Comparison of ENCODE assay signal across 1 cellular context in the genomic region with DNA sequence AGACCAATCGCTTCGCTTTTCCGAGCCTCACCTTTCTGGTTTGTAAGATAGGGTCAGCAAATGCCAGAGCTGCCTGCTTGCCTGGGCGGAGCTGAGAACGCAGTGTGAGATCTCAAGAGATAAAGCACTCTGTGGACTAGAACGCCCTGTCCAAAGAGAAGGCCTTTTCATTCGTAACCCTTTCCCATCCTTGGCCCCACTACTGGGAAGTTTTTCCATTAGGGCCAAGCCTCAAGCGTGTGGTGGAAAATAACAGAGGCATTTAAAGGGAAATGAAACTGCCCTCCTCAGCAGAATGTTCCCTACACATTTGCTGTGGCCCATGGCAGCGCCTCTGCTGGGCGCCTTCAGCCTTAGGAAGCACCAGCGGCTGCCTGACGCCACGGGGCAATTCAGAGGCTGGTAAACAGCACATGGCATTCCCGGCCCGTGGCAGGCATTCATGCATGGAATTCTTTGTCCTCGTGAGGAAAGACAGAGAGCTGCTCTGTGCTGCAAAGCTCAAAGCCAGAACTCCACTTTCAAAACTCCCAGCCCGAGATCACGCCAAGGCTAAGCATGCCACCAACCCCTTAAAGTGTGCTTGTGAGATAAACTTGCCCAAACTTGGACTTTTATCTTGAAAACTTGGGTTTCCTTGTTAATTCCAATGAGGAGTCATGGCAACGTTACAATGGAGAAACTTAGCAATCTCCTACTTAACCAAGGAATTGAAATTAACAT.
TF ChIP-seq lines count a peak whose summit lies in the region.

No MANE protein-coding gene starts in this region.

TF ChIP-seq in H1, 55 proteins besides CTCF, POLR2A, EP300 and RAD21:
- no peak for TF ChIP-seq RXRA (IDR thresholded peaks at IDR 0.05; ENCODE audit: insufficient read depth, low read depth, low read length)
- no peak; the same call in 1 of the 2 replicates for TF ChIP-seq GTF2F1 (IDR thresholded peaks at IDR 0.05; ENCODE audit: borderline replicate concordance, low read depth, low read length)
- no peak for TF ChIP-seq EGR1 (IDR thresholded peaks at IDR 0.05; ENCODE audit: borderline replicate concordance, low read depth, low read length)
- TF ChIP-seq, protein P1, sequence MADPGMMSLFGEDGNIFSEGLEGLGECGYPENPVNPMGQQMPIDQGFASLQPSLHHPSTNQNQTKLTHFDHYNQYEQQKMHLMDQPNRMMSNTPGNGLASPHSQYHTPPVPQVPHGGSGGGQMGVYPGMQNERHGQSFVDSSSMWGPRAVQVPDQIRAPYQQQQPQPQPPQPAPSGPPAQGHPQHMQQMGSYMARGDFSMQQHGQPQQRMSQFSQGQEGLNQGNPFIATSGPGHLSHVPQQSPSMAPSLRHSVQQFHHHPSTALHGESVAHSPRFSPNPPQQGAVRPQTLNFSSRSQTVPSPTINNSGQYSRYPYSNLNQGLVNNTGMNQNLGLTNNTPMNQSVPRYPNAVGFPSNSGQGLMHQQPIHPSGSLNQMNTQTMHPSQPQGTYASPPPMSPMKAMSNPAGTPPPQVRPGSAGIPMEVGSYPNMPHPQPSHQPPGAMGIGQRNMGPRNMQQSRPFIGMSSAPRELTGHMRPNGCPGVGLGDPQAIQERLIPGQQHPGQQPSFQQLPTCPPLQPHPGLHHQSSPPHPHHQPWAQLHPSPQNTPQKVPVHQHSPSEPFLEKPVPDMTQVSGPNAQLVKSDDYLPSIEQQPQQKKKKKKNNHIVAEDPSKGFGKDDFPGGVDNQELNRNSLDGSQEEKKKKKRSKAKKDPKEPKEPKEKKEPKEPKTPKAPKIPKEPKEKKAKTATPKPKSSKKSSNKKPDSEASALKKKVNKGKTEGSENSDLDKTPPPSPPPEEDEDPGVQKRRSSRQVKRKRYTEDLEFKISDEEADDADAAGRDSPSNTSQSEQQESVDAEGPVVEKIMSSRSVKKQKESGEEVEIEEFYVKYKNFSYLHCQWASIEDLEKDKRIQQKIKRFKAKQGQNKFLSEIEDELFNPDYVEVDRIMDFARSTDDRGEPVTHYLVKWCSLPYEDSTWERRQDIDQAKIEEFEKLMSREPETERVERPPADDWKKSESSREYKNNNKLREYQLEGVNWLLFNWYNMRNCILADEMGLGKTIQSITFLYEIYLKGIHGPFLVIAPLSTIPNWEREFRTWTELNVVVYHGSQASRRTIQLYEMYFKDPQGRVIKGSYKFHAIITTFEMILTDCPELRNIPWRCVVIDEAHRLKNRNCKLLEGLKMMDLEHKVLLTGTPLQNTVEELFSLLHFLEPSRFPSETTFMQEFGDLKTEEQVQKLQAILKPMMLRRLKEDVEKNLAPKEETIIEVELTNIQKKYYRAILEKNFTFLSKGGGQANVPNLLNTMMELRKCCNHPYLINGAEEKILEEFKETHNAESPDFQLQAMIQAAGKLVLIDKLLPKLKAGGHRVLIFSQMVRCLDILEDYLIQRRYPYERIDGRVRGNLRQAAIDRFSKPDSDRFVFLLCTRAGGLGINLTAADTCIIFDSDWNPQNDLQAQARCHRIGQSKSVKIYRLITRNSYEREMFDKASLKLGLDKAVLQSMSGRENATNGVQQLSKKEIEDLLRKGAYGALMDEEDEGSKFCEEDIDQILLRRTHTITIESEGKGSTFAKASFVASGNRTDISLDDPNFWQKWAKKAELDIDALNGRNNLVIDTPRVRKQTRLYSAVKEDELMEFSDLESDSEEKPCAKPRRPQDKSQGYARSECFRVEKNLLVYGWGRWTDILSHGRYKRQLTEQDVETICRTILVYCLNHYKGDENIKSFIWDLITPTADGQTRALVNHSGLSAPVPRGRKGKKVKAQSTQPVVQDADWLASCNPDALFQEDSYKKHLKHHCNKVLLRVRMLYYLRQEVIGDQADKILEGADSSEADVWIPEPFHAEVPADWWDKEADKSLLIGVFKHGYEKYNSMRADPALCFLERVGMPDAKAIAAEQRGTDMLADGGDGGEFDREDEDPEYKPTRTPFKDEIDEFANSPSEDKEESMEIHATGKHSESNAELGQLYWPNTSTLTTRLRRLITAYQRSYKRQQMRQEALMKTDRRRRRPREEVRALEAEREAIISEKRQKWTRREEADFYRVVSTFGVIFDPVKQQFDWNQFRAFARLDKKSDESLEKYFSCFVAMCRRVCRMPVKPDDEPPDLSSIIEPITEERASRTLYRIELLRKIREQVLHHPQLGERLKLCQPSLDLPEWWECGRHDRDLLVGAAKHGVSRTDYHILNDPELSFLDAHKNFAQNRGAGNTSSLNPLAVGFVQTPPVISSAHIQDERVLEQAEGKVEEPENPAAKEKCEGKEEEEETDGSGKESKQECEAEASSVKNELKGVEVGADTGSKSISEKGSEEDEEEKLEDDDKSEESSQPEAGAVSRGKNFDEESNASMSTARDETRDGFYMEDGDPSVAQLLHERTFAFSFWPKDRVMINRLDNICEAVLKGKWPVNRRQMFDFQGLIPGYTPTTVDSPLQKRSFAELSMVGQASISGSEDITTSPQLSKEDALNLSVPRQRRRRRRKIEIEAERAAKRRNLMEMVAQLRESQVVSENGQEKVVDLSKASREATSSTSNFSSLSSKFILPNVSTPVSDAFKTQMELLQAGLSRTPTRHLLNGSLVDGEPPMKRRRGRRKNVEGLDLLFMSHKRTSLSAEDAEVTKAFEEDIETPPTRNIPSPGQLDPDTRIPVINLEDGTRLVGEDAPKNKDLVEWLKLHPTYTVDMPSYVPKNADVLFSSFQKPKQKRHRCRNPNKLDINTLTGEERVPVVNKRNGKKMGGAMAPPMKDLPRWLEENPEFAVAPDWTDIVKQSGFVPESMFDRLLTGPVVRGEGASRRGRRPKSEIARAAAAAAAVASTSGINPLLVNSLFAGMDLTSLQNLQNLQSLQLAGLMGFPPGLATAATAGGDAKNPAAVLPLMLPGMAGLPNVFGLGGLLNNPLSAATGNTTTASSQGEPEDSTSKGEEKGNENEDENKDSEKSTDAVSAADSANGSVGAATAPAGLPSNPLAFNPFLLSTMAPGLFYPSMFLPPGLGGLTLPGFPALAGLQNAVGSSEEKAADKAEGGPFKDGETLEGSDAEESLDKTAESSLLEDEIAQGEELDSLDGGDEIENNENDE (IDR thresholded peaks at IDR 0.05; ENCODE audit: insufficient replicate concordance, low read length), result no peak
- TF ChIP-seq RBBP5 (IDR thresholded peaks at IDR 0.05; ENCODE audit: borderline replicate concordance, low read depth, low read length), result peak; percentile 66; the same call in 1 of the 2 replicates
- no peak for TF ChIP-seq BCL11A (IDR thresholded peaks at IDR 0.05; ENCODE audit: low read depth in 2 of 2, low read length in 2 of 2)
- TF ChIP-seq RNF2 (IDR thresholded peaks at IDR 0.05; ENCODE audit: borderline replicate concordance, low read depth, low read length, missing control alignments, poor library complexity, severe bottlenecking), result no peak
- TF ChIP-seq CEBPB (IDR thresholded peaks at IDR 0.05; ENCODE audit: low read depth, low read length), result no peak
- TF ChIP-seq, protein P2, sequence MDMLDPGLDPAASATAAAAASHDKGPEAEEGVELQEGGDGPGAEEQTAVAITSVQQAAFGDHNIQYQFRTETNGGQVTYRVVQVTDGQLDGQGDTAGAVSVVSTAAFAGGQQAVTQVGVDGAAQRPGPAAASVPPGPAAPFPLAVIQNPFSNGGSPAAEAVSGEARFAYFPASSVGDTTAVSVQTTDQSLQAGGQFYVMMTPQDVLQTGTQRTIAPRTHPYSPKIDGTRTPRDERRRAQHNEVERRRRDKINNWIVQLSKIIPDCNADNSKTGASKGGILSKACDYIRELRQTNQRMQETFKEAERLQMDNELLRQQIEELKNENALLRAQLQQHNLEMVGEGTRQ (IDR thresholded peaks at IDR 0.05; ENCODE audit: low read length), result no peak
- TF ChIP-seq BRCA1 (IDR thresholded peaks at IDR 0.05; ENCODE audit: low read depth, low read length), result no peak
- TF ChIP-seq TAF1 (IDR thresholded peaks at IDR 0.05; ENCODE audit: low read depth, low read length), result peak; percentile 53; the same call in 1 of the 2 replicates
- TF ChIP-seq, protein P3, sequence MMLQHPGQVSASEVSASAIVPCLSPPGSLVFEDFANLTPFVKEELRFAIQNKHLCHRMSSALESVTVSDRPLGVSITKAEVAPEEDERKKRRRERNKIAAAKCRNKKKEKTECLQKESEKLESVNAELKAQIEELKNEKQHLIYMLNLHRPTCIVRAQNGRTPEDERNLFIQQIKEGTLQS (IDR thresholded peaks at IDR 0.05; ENCODE audit: insufficient read depth, low read depth, low read length), result no peak
- no peak for TF ChIP-seq NRF1 (IDR thresholded peaks at IDR 0.05; ENCODE audit: low read depth, low read length)
- TF ChIP-seq JUN (IDR thresholded peaks at IDR 0.05; ENCODE audit: low read depth, low read length), result no peak
- no peak for TF ChIP-seq CHD2 (IDR thresholded peaks at IDR 0.05; ENCODE audit: low read length)
- no peak for TF ChIP-seq SP2 (IDR thresholded peaks at IDR 0.05; ENCODE audit: low read length)
- TF ChIP-seq HDAC6 (IDR thresholded peaks at IDR 0.05; ENCODE audit: low read depth, low read length), result no peak
- TF ChIP-seq TCF12 (IDR thresholded peaks at IDR 0.05; ENCODE audit: low read depth, low read length), result no peak
- TF ChIP-seq KDM1A (IDR thresholded peaks at IDR 0.05; ENCODE audit: borderline replicate concordance, low read length), result no peak
- TF ChIP-seq, protein P4, sequence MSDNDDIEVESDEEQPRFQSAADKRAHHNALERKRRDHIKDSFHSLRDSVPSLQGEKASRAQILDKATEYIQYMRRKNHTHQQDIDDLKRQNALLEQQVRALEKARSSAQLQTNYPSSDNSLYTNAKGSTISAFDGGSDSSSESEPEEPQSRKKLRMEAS (IDR thresholded peaks at IDR 0.05), result peak; percentile 95
- no peak for TF ChIP-seq KDM5A (IDR thresholded peaks at IDR 0.05; ENCODE audit: low read length)
- no peak for TF ChIP-seq SIX5 (IDR thresholded peaks at IDR 0.05; ENCODE audit: low read depth, low read length)
- peak; percentile 2; the same call in 1 of the 2 replicates for TF ChIP-seq SP1 (IDR thresholded peaks at IDR 0.05; ENCODE audit: low read depth, low read length)
- peak; percentile 90 for TF ChIP-seq TEAD4 (IDR thresholded peaks at IDR 0.05; ENCODE audit: low read depth, low read length)
- TF ChIP-seq NANOG (IDR thresholded peaks at IDR 0.05; ENCODE audit: insufficient read depth, low read depth, low read length, poor library complexity, severe bottlenecking), result no peak
- TF ChIP-seq CHD1 (IDR thresholded peaks at IDR 0.05; ENCODE audit: low read depth, low read length), result no peak
- TF ChIP-seq YY1 (IDR thresholded peaks at IDR 0.05; ENCODE audit: low read depth, low read length), result no peak
- TF ChIP-seq SUZ12 (IDR thresholded peaks at IDR 0.05; ENCODE audit: low read length), result no peak
- TF ChIP-seq SRF (IDR thresholded peaks at IDR 0.05; ENCODE audit: low read depth, low read length), result 0 out of 2 replicates have a peak, but pooled peaks have one; percentile 16
- TF ChIP-seq BACH1 (IDR thresholded peaks at IDR 0.05; ENCODE audit: low read length), result 0 out of 2 replicates have a peak, but pooled peaks have one; percentile 5
- TF ChIP-seq CREB1 (IDR thresholded peaks at IDR 0.05), result no peak
- TF ChIP-seq, protein P5, sequence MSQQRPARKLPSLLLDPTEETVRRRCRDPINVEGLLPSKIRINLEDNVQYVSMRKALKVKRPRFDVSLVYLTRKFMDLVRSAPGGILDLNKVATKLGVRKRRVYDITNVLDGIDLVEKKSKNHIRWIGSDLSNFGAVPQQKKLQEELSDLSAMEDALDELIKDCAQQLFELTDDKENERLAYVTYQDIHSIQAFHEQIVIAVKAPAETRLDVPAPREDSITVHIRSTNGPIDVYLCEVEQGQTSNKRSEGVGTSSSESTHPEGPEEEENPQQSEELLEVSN (IDR thresholded peaks at IDR 0.05), result peak; percentile 77
- TF ChIP-seq POU5F1 (IDR thresholded peaks at IDR 0.05; ENCODE audit: low read depth, low read length), result no peak
- TF ChIP-seq TBP (IDR thresholded peaks at IDR 0.05; ENCODE audit: low read depth, low read length), result no peak
- no peak for TF ChIP-seq TAF7 (optimal IDR thresholded peaks at IDR 0.05; ENCODE audit: borderline replicate concordance, low read depth, low read length)
- TF ChIP-seq CTBP2 (IDR thresholded peaks at IDR 0.05; ENCODE audit: borderline replicate concordance, insufficient read depth, insufficient read length, low read length), result no peak
- no peak for TF ChIP-seq GABPA (IDR thresholded peaks at IDR 0.05; ENCODE audit: borderline replicate concordance, insufficient read depth, low read length)
- no peak for TF ChIP-seq SAP30 (IDR thresholded peaks at IDR 0.05; ENCODE audit: insufficient read depth, insufficient replicate concordance, low read length)
- TF ChIP-seq ASH2L (IDR thresholded peaks at IDR 0.05; ENCODE audit: low read length), result peak; percentile 57
- TF ChIP-seq, protein P6, sequence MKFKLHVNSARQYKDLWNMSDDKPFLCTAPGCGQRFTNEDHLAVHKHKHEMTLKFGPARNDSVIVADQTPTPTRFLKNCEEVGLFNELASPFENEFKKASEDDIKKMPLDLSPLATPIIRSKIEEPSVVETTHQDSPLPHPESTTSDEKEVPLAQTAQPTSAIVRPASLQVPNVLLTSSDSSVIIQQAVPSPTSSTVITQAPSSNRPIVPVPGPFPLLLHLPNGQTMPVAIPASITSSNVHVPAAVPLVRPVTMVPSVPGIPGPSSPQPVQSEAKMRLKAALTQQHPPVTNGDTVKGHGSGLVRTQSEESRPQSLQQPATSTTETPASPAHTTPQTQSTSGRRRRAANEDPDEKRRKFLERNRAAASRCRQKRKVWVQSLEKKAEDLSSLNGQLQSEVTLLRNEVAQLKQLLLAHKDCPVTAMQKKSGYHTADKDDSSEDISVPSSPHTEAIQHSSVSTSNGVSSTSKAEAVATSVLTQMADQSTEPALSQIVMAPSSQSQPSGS (IDR thresholded peaks at IDR 0.05; ENCODE audit: low read length), result no peak
- TF ChIP-seq EZH2 (IDR thresholded peaks at IDR 0.05; ENCODE audit: low read depth, low read length, severe bottlenecking), result no peak
- no peak for TF ChIP-seq CBX5 (IDR thresholded peaks at IDR 0.05; ENCODE audit: low read depth, low read length)
- TF ChIP-seq POLR2AphosphoS5 (IDR thresholded peaks at IDR 0.05; ENCODE audit: low read depth, low read length), result 0 out of 2 replicates have a peak, but pooled peaks have one; percentile 19
- TF ChIP-seq HDAC2 (IDR thresholded peaks at IDR 0.05; ENCODE audit: borderline replicate concordance in 1 of 2, low read depth in 2 of 2, low read length in 2 of 2), result no peak; a peak in 1 of 4 replicates
- TF ChIP-seq SIN3A (conservative IDR thresholded peaks at IDR 0.05 in 1 of 2, IDR thresholded peaks at IDR 0.05 in 1 of 2; ENCODE audit: low read depth in 1 of 2, low read length in 2 of 2), result peak in 1 of 2 experiments; percentile 42; a peak in 1 of 4 replicates
- no peak for TF ChIP-seq SIRT6 (IDR thresholded peaks at IDR 0.05; ENCODE audit: low read length)
- TF ChIP-seq KDM4A (IDR thresholded peaks at IDR 0.05; ENCODE audit: low read depth, low read length, severe bottlenecking), result no peak
- no peak for TF ChIP-seq ZNF274 (IDR thresholded peaks at IDR 0.05; ENCODE audit: borderline replicate concordance, extremely low read depth, low read length)
- peak; percentile 77 for TF ChIP-seq MAFK (IDR thresholded peaks at IDR 0.05; ENCODE audit: low read depth, low read length)
- no peak for TF ChIP-seq CBX8 (IDR thresholded peaks at IDR 0.05; ENCODE audit: borderline replicate concordance, low read depth, low read length)
- TF ChIP-seq PHF8 (conservative IDR thresholded peaks at IDR 0.05; ENCODE audit: low read depth, low read length), result no peak
- TF ChIP-seq FOSL1 (IDR thresholded peaks at IDR 0.05; ENCODE audit: insufficient read depth, low read depth, low read length), result no peak
- TF ChIP-seq JUND (IDR thresholded peaks at IDR 0.05; ENCODE audit: low read length), result no peak
- peak; percentile 43; the same call in 1 of the 2 replicates for TF ChIP-seq RFX5 (IDR thresholded peaks at IDR 0.05; ENCODE audit: borderline replicate concordance, low read depth, low read length)
- no peak for TF ChIP-seq SP4 (IDR thresholded peaks at IDR 0.05; ENCODE audit: low read length)
